In the genomic region with DNA sequence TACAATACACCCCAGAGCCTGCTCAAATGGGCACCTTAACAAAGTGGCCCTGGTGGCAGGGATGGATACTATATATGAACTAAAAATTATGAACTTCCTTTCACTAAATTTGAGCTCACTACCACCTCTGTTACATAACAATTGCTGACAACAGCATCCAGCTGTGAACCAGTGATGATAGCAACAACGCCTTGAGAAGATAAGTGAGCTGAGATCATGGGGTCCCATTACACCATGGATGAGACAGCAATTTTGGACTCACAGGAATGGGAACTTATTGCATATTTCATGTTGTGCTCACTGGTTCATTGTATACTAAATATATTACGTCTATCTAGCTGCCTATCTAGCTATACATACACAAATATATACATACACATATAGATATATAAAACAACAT, we compare ENCODE assay signal across 1 cellular context.
A peak's percentile ranks its signal among the peaks of the same experiment; 100 is the strongest.
TF ChIP-seq lines count a peak whose summit lies in the region.

No MANE protein-coding gene starts in this region.

TF ChIP-seq in K562, 482 proteins besides CTCF, POLR2A, EP300 and RAD21 (continued from another document and continues in another):
- TF ChIP-seq, protein P1, sequence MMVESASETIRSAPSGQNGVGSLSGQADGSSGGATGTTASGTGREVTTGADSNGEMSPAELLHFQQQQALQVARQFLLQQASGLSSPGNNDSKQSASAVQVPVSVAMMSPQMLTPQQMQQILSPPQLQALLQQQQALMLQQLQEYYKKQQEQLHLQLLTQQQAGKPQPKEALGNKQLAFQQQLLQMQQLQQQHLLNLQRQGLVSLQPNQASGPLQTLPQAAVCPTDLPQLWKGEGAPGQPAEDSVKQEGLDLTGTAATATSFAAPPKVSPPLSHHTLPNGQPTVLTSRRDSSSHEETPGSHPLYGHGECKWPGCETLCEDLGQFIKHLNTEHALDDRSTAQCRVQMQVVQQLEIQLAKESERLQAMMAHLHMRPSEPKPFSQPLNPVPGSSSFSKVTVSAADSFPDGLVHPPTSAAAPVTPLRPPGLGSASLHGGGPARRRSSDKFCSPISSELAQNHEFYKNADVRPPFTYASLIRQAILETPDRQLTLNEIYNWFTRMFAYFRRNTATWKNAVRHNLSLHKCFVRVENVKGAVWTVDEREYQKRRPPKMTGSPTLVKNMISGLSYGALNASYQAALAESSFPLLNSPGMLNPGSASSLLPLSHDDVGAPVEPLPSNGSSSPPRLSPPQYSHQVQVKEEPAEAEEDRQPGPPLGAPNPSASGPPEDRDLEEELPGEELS (CRISPR knock-in tag; IDR thresholded peaks at IDR 0.05; ENCODE audit: borderline replicate concordance) = no peak
- TF ChIP-seq KLF13 (tag; IDR thresholded peaks at IDR 0.05; ENCODE audit: borderline replicate concordance, low read depth) = no peak
- no peak for TF ChIP-seq SAFB2 (IDR thresholded peaks at IDR 0.05; ENCODE audit: borderline replicate concordance, low read depth, low read length, severe bottlenecking)
- no peak for TF ChIP-seq ZNF311 (CRISPR knock-in tag; IDR thresholded peaks at IDR 0.05)
- TF ChIP-seq RNF219 (CRISPR knock-in tag; IDR thresholded peaks at IDR 0.05) = no peak
- TF ChIP-seq, protein P2, sequence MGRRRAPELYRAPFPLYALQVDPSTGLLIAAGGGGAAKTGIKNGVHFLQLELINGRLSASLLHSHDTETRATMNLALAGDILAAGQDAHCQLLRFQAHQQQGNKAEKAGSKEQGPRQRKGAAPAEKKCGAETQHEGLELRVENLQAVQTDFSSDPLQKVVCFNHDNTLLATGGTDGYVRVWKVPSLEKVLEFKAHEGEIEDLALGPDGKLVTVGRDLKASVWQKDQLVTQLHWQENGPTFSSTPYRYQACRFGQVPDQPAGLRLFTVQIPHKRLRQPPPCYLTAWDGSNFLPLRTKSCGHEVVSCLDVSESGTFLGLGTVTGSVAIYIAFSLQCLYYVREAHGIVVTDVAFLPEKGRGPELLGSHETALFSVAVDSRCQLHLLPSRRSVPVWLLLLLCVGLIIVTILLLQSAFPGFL (CRISPR knock-in tag; IDR thresholded peaks at IDR 0.05) = no peak
- peak; percentile 41; the same call in 1 of the 2 replicates for TF ChIP-seq EP400 (IDR thresholded peaks at IDR 0.05)
- peak; percentile 70 for TF ChIP-seq DPF2 (IDR thresholded peaks at IDR 0.05)
- TF ChIP-seq ILF3 (IDR thresholded peaks at IDR 0.05; ENCODE audit: borderline replicate concordance) = no peak
- no peak for TF ChIP-seq POLR2AphosphoS2 (IDR thresholded peaks at IDR 0.05; ENCODE audit: low read length)
- no peak for TF ChIP-seq ZNF277 (CRISPR knock-in tag; IDR thresholded peaks at IDR 0.05; ENCODE audit: borderline replicate concordance)
- TF ChIP-seq PHF20 (IDR thresholded peaks at IDR 0.05; ENCODE audit: partially characterized antibody) = no peak
- TF ChIP-seq DIDO1 (tag; IDR thresholded peaks at IDR 0.05; ENCODE audit: low read depth) = no peak
- no peak for TF ChIP-seq ZNF263 (CRISPR knock-in tag; IDR thresholded peaks at IDR 0.05; ENCODE audit: borderline replicate concordance)
- no peak for TF ChIP-seq CBX1 (IDR thresholded peaks at IDR 0.05; ENCODE audit: low read depth)
- TF ChIP-seq CBX5 (IDR thresholded peaks at IDR 0.05; ENCODE audit: borderline replicate concordance, low read depth) = no peak
- no peak for TF ChIP-seq TAF7 (tag; IDR thresholded peaks at IDR 0.05)
- TF ChIP-seq VEZF1 (CRISPR knock-in tag; IDR thresholded peaks at IDR 0.05) = peak; percentile 29; the same call in 1 of the 2 replicates
- TF ChIP-seq MBD2 (IDR thresholded peaks at IDR 0.05; ENCODE audit: borderline replicate concordance, low read depth) = peak; percentile 52
- no peak for TF ChIP-seq GABPB1 (CRISPR knock-in tag; IDR thresholded peaks at IDR 0.05)
- no peak for TF ChIP-seq GATA2 (CRISPR knock-in tag; IDR thresholded peaks at IDR 0.05)
- TF ChIP-seq ZNF143 (CRISPR knock-in tag; IDR thresholded peaks at IDR 0.05) = no peak
- no peak for TF ChIP-seq BCOR (IDR thresholded peaks at IDR 0.05)
- TF ChIP-seq KDM5B (IDR thresholded peaks at IDR 0.05; ENCODE audit: insufficient replicate concordance, low read depth, low read length) = no peak
- TF ChIP-seq ZNF507 (tag; conservative IDR thresholded peaks at IDR 0.05) = no peak
- TF ChIP-seq ATF2 (CRISPR knock-in tag; IDR thresholded peaks at IDR 0.05) = no peak
- no peak for TF ChIP-seq ZNF347 (CRISPR knock-in tag; IDR thresholded peaks at IDR 0.05; ENCODE audit: low read depth)
- TF ChIP-seq SRSF1 (IDR thresholded peaks at IDR 0.05; ENCODE audit: low read depth, low read length) = no peak
- TF ChIP-seq MEF2D (tag; conservative IDR thresholded peaks at IDR 0.05; ENCODE audit: low read depth) = no peak
- no peak; the same call in 1 of the 2 replicates for TF ChIP-seq ZNF644 (tag; IDR thresholded peaks at IDR 0.05; ENCODE audit: low read depth)
- TF ChIP-seq FOXM1 (IDR thresholded peaks at IDR 0.05; ENCODE audit: low read depth) = no peak
- no peak for TF ChIP-seq FOXM1 (CRISPR knock-in tag; IDR thresholded peaks at IDR 0.05; ENCODE audit: low read depth)
- no peak for TF ChIP-seq PTRF (tag; IDR thresholded peaks at IDR 0.05)
- TF ChIP-seq, protein P3, sequence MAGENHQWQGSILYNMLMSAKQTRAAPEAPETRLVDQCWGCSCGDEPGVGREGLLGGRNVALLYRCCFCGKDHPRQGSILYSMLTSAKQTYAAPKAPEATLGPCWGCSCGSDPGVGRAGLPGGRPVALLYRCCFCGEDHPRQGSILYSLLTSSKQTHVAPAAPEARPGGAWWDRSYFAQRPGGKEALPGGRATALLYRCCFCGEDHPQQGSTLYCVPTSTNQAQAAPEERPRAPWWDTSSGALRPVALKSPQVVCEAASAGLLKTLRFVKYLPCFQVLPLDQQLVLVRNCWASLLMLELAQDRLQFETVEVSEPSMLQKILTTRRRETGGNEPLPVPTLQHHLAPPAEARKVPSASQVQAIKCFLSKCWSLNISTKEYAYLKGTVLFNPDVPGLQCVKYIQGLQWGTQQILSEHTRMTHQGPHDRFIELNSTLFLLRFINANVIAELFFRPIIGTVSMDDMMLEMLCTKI (IDR thresholded peaks at IDR 0.05; ENCODE audit: partially characterized antibody) = no peak
- peak; percentile 94 for TF ChIP-seq ZNF316 (IDR thresholded peaks at IDR 0.05)
- TF ChIP-seq ZBTB2 (IDR thresholded peaks at IDR 0.05) = no peak
- no peak for TF ChIP-seq ZNF408 (CRISPR knock-in tag; IDR thresholded peaks at IDR 0.05; ENCODE audit: low read depth)
- no peak for TF ChIP-seq SRSF9 (IDR thresholded peaks at IDR 0.05; ENCODE audit: borderline replicate concordance, low read depth, low read length)
- TF ChIP-seq MCM5 (IDR thresholded peaks at IDR 0.05; ENCODE audit: low read depth) = no peak
- TF ChIP-seq ZKSCAN3 (CRISPR knock-in tag; IDR thresholded peaks at IDR 0.05) = no peak
